Comparison of ENCODE assay signal across 1 cellular context in the genomic region with DNA sequence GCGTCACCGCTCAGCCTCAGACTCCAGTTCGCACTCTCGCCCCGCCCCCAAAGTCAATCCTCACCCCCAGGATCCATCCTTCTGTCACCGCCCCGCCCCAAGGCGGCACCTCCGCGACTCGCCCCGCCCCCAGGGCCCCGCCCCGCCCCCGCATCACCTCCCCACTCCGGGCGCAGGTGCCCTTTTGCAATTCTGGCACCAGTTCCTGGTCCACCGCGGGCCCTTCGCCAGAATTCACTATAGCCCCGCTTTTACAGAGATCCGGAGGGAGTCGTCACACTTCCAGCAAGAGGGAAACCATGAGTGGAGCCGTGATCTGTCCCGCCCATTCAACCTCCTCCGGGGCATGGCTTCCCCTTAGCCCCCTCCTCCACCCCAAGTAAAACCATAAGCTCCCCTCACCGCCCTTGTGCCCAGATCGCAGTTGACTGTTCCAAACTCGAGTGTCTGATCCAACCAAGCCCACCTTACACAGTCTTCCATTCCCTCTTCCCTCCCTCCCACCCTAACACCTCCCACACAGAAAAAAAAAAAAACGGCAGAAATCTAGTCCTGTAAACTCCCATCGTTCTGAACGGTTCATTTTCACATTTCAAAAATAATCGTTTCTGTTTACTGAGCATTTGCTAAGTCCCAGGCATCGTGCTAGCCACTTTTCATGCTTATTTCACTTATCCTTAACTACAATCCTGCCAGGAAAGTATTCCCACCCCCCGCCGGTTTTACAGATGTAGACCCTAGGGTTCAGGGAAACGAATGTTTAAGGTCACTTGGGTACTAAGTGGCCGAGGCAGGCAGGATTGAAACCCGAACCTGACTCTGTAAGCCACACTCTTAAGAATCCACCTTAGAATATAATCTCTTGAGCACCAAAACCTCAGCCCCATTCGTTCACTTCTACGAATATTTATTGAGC.
TF ChIP-seq lines count a peak whose summit lies in the region.

No MANE protein-coding gene starts in this region.

TF ChIP-seq in K562, 482 proteins besides CTCF, POLR2A, EP300 and RAD21 (continues in another document):
- TF ChIP-seq EGR1 (conservative IDR thresholded peaks at IDR 0.05): peak; percentile 80
- TF ChIP-seq, protein P1, sequence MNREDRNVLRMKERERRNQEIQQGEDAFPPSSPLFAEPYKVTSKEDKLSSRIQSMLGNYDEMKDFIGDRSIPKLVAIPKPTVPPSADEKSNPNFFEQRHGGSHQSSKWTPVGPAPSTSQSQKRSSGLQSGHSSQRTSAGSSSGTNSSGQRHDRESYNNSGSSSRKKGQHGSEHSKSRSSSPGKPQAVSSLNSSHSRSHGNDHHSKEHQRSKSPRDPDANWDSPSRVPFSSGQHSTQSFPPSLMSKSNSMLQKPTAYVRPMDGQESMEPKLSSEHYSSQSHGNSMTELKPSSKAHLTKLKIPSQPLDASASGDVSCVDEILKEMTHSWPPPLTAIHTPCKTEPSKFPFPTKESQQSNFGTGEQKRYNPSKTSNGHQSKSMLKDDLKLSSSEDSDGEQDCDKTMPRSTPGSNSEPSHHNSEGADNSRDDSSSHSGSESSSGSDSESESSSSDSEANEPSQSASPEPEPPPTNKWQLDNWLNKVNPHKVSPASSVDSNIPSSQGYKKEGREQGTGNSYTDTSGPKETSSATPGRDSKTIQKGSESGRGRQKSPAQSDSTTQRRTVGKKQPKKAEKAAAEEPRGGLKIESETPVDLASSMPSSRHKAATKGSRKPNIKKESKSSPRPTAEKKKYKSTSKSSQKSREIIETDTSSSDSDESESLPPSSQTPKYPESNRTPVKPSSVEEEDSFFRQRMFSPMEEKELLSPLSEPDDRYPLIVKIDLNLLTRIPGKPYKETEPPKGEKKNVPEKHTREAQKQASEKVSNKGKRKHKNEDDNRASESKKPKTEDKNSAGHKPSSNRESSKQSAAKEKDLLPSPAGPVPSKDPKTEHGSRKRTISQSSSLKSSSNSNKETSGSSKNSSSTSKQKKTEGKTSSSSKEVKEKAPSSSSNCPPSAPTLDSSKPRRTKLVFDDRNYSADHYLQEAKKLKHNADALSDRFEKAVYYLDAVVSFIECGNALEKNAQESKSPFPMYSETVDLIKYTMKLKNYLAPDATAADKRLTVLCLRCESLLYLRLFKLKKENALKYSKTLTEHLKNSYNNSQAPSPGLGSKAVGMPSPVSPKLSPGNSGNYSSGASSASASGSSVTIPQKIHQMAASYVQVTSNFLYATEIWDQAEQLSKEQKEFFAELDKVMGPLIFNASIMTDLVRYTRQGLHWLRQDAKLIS (CRISPR knock-in tag; IDR thresholded peaks at IDR 0.05): 0 out of 2 replicates have a peak, but pooled peaks have one; percentile 50
- TF ChIP-seq, protein P2, sequence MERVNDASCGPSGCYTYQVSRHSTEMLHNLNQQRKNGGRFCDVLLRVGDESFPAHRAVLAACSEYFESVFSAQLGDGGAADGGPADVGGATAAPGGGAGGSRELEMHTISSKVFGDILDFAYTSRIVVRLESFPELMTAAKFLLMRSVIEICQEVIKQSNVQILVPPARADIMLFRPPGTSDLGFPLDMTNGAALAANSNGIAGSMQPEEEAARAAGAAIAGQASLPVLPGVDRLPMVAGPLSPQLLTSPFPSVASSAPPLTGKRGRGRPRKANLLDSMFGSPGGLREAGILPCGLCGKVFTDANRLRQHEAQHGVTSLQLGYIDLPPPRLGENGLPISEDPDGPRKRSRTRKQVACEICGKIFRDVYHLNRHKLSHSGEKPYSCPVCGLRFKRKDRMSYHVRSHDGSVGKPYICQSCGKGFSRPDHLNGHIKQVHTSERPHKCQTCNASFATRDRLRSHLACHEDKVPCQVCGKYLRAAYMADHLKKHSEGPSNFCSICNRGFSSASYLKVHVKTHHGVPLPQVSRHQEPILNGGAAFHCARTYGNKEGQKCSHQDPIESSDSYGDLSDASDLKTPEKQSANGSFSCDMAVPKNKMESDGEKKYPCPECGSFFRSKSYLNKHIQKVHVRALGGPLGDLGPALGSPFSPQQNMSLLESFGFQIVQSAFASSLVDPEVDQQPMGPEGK (CRISPR knock-in tag; IDR thresholded peaks at IDR 0.05; ENCODE audit: borderline replicate concordance): no peak
- TF ChIP-seq, protein P3, sequence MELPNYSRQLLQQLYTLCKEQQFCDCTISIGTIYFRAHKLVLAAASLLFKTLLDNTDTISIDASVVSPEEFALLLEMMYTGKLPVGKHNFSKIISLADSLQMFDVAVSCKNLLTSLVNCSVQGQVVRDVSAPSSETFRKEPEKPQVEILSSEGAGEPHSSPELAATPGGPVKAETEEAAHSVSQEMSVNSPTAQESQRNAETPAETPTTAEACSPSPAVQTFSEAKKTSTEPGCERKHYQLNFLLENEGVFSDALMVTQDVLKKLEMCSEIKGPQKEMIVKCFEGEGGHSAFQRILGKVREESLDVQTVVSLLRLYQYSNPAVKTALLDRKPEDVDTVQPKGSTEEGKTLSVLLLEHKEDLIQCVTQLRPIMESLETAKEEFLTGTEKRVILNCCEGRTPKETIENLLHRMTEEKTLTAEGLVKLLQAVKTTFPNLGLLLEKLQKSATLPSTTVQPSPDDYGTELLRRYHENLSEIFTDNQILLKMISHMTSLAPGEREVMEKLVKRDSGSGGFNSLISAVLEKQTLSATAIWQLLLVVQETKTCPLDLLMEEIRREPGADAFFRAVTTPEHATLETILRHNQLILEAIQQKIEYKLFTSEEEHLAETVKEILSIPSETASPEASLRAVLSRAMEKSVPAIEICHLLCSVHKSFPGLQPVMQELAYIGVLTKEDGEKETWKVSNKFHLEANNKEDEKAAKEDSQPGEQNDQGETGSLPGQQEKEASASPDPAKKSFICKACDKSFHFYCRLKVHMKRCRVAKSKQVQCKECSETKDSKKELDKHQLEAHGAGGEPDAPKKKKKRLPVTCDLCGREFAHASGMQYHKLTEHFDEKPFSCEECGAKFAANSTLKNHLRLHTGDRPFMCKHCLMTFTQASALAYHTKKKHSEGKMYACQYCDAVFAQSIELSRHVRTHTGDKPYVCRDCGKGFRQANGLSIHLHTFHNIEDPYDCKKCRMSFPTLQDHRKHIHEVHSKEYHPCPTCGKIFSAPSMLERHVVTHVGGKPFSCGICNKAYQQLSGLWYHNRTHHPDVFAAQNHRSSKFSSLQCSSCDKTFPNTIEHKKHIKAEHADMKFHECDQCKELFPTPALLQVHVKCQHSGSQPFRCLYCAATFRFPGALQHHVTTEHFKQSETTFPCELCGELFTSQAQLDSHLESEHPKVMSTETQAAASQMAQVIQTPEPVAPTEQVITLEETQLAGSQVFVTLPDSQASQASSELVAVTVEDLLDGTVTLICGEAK (IDR thresholded peaks at IDR 0.05): peak; percentile 27; the same call in 1 of the 2 replicates
- TF ChIP-seq, protein P3 (CRISPR knock-in tag; IDR thresholded peaks at IDR 0.05): no peak
- 0 out of 2 replicates have a peak, but pooled peaks have one; percentile 25 for TF ChIP-seq SUPT5H (IDR thresholded peaks at IDR 0.05)
- no peak for TF ChIP-seq ZNF217 (CRISPR knock-in tag; IDR thresholded peaks at IDR 0.05)
- peak; percentile 22 for TF ChIP-seq SMAD1 (IDR thresholded peaks at IDR 0.05; ENCODE audit: low read depth, low read length, partially characterized antibody)
- TF ChIP-seq BRD9 (IDR thresholded peaks at IDR 0.05; ENCODE audit: low read depth, partially characterized antibody): no peak
- no peak for TF ChIP-seq ZNF274 (IDR thresholded peaks at IDR 0.05; ENCODE audit: borderline replicate concordance, low read depth, low read length)
- no peak for TF ChIP-seq NONO (IDR thresholded peaks at IDR 0.05; ENCODE audit: low read depth in 2 of 2, low read length in 1 of 2)
- TF ChIP-seq SMARCE1 (IDR thresholded peaks at IDR 0.05): no peak
- TF ChIP-seq, protein P4, sequence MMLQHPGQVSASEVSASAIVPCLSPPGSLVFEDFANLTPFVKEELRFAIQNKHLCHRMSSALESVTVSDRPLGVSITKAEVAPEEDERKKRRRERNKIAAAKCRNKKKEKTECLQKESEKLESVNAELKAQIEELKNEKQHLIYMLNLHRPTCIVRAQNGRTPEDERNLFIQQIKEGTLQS (IDR thresholded peaks at IDR 0.05): peak; percentile 82; the same call in 1 of the 2 replicates
- TF ChIP-seq, protein P4 (CRISPR knock-in tag; conservative IDR thresholded peaks at IDR 0.05): no peak
- no peak for TF ChIP-seq SMARCB1 (IDR thresholded peaks at IDR 0.05; ENCODE audit: insufficient read length, low read depth)
- TF ChIP-seq SREBF2 (CRISPR knock-in tag; IDR thresholded peaks at IDR 0.05): no peak
- no peak for TF ChIP-seq CHD4 (IDR thresholded peaks at IDR 0.05; ENCODE audit: insufficient read depth, insufficient replicate concordance, low read depth, low read length, poor library complexity, severe bottlenecking)
- TF ChIP-seq CHCHD3 (CRISPR knock-in tag; IDR thresholded peaks at IDR 0.05): no peak
- TF ChIP-seq, protein P5, sequence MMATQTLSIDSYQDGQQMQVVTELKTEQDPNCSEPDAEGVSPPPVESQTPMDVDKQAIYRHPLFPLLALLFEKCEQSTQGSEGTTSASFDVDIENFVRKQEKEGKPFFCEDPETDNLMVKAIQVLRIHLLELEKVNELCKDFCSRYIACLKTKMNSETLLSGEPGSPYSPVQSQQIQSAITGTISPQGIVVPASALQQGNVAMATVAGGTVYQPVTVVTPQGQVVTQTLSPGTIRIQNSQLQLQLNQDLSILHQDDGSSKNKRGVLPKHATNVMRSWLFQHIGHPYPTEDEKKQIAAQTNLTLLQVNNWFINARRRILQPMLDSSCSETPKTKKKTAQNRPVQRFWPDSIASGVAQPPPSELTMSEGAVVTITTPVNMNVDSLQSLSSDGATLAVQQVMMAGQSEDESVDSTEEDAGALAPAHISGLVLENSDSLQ (IDR thresholded peaks at IDR 0.05): peak; percentile 61
- TF ChIP-seq PML (IDR thresholded peaks at IDR 0.05; ENCODE audit: low read length): no peak
- no peak for TF ChIP-seq POLR2AphosphoS5 (IDR thresholded peaks at IDR 0.05; ENCODE audit: control insufficient read depth, insufficient read depth, low read depth, low read length)
- peak in 2 of 3 experiments; percentile 10 to 40 for TF ChIP-seq YY1 (IDR thresholded peaks at IDR 0.05; ENCODE audit: borderline replicate concordance in 1 of 3, control insufficient read depth in 1 of 3, extremely low read depth in 1 of 3, insufficient read depth in 3 of 3, insufficient read length in 1 of 3, insufficient replicate concordance in 2 of 3, low read depth in 1 of 3, low read length in 2 of 3)
- TF ChIP-seq ZNF431 (CRISPR knock-in tag; IDR thresholded peaks at IDR 0.05): peak; percentile 21; the same call in 1 of the 2 replicates
- no peak for TF ChIP-seq KHSRP (IDR thresholded peaks at IDR 0.05)
- peak; percentile 31; the same call in 1 of the 2 replicates for TF ChIP-seq PHF8 (IDR thresholded peaks at IDR 0.05; ENCODE audit: borderline replicate concordance, low read length)
- no peak for TF ChIP-seq ZNF589 (CRISPR knock-in tag; IDR thresholded peaks at IDR 0.05; ENCODE audit: low read depth)
- TF ChIP-seq NEUROD1 (IDR thresholded peaks at IDR 0.05; ENCODE audit: borderline replicate concordance, low read depth, low read length, partially characterized antibody): peak; percentile 3
- TF ChIP-seq NFIC (IDR thresholded peaks at IDR 0.05): 0 out of 2 replicates have a peak, but pooled peaks have one; percentile 14
- TF ChIP-seq, protein P6, sequence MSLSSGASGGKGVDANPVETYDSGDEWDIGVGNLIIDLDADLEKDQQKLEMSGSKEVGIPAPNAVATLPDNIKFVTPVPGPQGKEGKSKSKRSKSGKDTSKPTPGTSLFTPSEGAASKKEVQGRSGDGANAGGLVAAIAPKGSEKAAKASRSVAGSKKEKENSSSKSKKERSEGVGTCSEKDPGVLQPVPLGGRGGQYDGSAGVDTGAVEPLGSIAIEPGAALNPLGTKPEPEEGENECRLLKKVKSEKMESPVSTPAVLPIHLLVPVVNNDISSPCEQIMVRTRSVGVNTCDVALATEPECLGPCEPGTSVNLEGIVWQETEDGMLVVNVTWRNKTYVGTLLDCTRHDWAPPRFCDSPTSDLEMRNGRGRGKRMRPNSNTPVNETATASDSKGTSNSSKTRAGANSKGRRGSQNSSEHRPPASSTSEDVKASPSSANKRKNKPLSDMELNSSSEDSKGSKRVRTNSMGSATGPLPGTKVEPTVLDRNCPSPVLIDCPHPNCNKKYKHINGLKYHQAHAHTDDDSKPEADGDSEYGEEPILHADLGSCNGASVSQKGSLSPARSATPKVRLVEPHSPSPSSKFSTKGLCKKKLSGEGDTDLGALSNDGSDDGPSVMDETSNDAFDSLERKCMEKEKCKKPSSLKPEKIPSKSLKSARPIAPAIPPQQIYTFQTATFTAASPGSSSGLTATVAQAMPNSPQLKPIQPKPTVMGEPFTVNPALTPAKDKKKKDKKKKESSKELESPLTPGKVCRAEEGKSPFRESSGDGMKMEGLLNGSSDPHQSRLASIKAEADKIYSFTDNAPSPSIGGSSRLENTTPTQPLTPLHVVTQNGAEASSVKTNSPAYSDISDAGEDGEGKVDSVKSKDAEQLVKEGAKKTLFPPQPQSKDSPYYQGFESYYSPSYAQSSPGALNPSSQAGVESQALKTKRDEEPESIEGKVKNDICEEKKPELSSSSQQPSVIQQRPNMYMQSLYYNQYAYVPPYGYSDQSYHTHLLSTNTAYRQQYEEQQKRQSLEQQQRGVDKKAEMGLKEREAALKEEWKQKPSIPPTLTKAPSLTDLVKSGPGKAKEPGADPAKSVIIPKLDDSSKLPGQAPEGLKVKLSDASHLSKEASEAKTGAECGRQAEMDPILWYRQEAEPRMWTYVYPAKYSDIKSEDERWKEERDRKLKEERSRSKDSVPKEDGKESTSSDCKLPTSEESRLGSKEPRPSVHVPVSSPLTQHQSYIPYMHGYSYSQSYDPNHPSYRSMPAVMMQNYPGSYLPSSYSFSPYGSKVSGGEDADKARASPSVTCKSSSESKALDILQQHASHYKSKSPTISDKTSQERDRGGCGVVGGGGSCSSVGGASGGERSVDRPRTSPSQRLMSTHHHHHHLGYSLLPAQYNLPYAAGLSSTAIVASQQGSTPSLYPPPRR (CRISPR knock-in tag; IDR thresholded peaks at IDR 0.05; ENCODE audit: borderline replicate concordance): no peak
